Comparison of ENCODE assay signal across 27 cellular contexts in the genomic region with DNA sequence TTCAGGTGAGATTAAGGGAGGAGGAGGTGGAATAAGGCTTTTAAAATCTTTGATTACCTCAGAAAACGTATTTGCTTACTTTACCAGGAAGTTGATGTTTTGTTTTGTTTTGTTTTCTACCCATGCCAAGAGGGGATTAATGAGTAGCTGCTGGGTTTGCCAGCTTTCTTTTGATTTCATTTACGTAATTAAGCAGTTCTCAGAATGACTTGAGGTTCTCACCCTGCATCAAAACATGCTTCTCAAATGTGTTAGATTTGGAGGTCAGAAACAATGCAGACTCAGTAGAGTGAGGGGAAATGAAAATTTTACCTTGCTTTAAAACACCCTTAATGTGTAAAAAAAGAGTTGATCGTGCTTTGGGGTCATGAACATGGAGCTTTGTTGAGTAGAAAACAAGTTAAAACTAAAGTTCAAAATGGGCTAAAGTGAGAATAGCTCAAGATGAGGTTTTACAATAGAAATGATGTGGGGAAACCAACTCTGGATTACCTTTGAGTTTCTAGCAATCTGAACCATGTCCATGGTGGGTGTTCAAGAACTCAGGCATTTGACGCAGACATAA.
DNase-seq lines count a peak whose midpoint lies in the region; ATAC-seq and TF ChIP-seq lines count a peak whose summit lies in the region.
"Had no signal": no experiment of that assay in that cellular context is flagged by ENCODE, and none has a peak within 500 bp of the region (broad histone marks: within the 10 kb centered on the region; RNA-seq: fewer than 3 reads in every experiment).

No MANE protein-coding gene starts in this region.

- H3K36me3 Mint-ChIP-seq in activated T-cell treated with anti-CD3 and anti-CD28 coated beads, Interleukin-2, amount 50 U/mL, for 72 hours (ENCODE audit: insufficient read depth in 2 of 2): peaks cover 2 to 6% of the 10 kb centered on the region in 2 donors
- H3K36me3 Mint-ChIP-seq in activated T-helper 2 cell treated with anti-CD3 and anti-CD28 coated beads, Interferon-gamma antibody, Interleukin-2, Interleukin-4, amounts not matched to agents 10 μg/mL and 5 μg/mL and 100 μg/mL, durations not matched to agents 14 hours and 24 hours and 36 hours (ENCODE audit: low read depth): no peaks in the 10 kb centered on the region
- no peaks in the 10 kb centered on the region for H3K36me3 Mint-ChIP-seq in activated naive CD8-positive, alpha-beta T cell treated with anti-CD3 and anti-CD28 coated beads for 36 hours
- peaks cover 3 to 6% of the 10 kb centered on the region in 2 donors for H3K36me3 Mint-ChIP-seq in CD14-positive monocyte

- H3K27ac ChIP-seq in layer of hippocampus (ENCODE audit: low read depth, low read length): peak overlapping the region; percentile 20
- H3K27ac ChIP-seq: adrenal gland, stomach, vagina had no signal

- peak overlapping the region; percentile 92 for H3K27ac Mint-ChIP-seq in activated T-cell treated with anti-CD3 and anti-CD28 coated beads, Interleukin-2, amount 50 U/mL, for 72 hours
- no peak overlapping the region for H3K27ac Mint-ChIP-seq in activated T-helper 2 cell treated with anti-CD3 and anti-CD28 coated beads, Interferon-gamma antibody, Interleukin-2, Interleukin-4, amounts not matched to agents 10 μg/mL and 5 μg/mL and 100 μg/mL, durations not matched to agents 14 hours and 24 hours and 36 hours
- H3K27ac Mint-ChIP-seq in activated naive CD8-positive, alpha-beta T cell treated with anti-CD3 and anti-CD28 coated beads for 36 hours: no peak overlapping the region
- H3K27ac Mint-ChIP-seq in CD14-positive monocyte: no peak overlapping the region
- H3K27ac Mint-ChIP-seq: activated B cell treated with CpG ODN at 0.5 μM for 24 hours; activated naive CD4-positive, alpha-beta T cell treated with anti-CD3 and anti-CD28 coated beads for 36 hours; B cell; dendritic cell treated with granulocyte-macrophage colony-stimulating factor and Interleukin-4, amounts not matched to agents 40 ng/mL and 50 ng/mL, for 4 days; endodermal cell; H9 had no signal

- peak overlapping the region in 1 of 2 donors; percentile 62 for H3K4me3 Mint-ChIP-seq in activated T-cell treated with anti-CD3 and anti-CD28 coated beads, Interleukin-2, amount 50 U/mL, for 72 hours
- H3K4me3 Mint-ChIP-seq in activated T-helper 2 cell treated with anti-CD3 and anti-CD28 coated beads, Interferon-gamma antibody, Interleukin-2, Interleukin-4, amounts not matched to agents 10 μg/mL and 5 μg/mL and 100 μg/mL, durations not matched to agents 14 hours and 24 hours and 36 hours (ENCODE audit: low read depth): no peak overlapping the region
- no peak overlapping the region for H3K4me3 Mint-ChIP-seq in activated naive CD8-positive, alpha-beta T cell treated with anti-CD3 and anti-CD28 coated beads for 36 hours
- H3K4me3 Mint-ChIP-seq in CD14-positive monocyte: no peak overlapping the region
- H3K4me3 Mint-ChIP-seq: activated B cell treated with CpG ODN at 0.5 μM for 24 hours; activated naive CD4-positive, alpha-beta T cell treated with anti-CD3 and anti-CD28 coated beads for 36 hours; B cell; dendritic cell treated with granulocyte-macrophage colony-stimulating factor and Interleukin-4, amounts not matched to agents 40 ng/mL and 50 ng/mL, for 4 days; endodermal cell; H9 had no signal

- no peak for DNase-seq in activated T-cell treated with anti-CD3 and anti-CD28 coated beads, Interleukin-2, amount 50 U/mL, for 72 hours
- no peak for DNase-seq in activated T-cell treated with anti-CD3 and anti-CD28 coated beads, Interleukin-2, amount 50 U/mL, for 48 hours
- no peak for DNase-seq in activated T-helper 2 cell treated with anti-CD3 and anti-CD28 coated beads, Interferon-gamma antibody, Interleukin-2, Interleukin-4, amounts not matched to agents 10 μg/mL and 5 μg/mL and 100 μg/mL, durations not matched to agents 14 hours and 24 hours and 36 hours (ENCODE audit: low spot score)
- no peak for DNase-seq in activated naive CD8-positive, alpha-beta T cell treated with anti-CD3 and anti-CD28 coated beads for 36 hours
- no peak for DNase-seq in AG08396 (ENCODE audit: low spot score)
- no peak for DNase-seq in CD14-positive monocyte (ENCODE audit: low spot score)
- DNase-seq: activated B cell treated with CpG ODN at 0.5 μM for 24 hours; activated naive CD4-positive, alpha-beta T cell treated with anti-CD3 and anti-CD28 coated beads for 36 hours; adrenal gland; endodermal cell; glutamatergic neuron; H9; left ventricle myocardium superior; NCI-H1436 treated with DMSO at 0.1 percent for 48 hours; NCI-H2107; NCI-H748 treated with DMSO at 0.1 percent for 48 hours; SK-N-SH; stimulated activated CD4-positive, alpha-beta T cell treated with anti-CD3 and anti-CD28 coated beads, Interleukin-12 subunit alpha, Interleukin-12 subunit beta, amount 100 ng/mL, for 4 hours; stimulated activated CD4-positive, alpha-beta T cell treated with anti-CD3 and anti-CD28 coated beads, Interleukin-2, amount 100 ng/mL, for 48 hours; stomach had no signal

- ATAC-seq in activated T-cell treated with anti-CD3 and anti-CD28 coated beads, Interleukin-2, amount 50 U/mL, for 72 hours (replicated peaks in 1 of 2): peak; percentile 68 to 71
- ATAC-seq in GM21786 (IDR thresholded peaks at IDR 0.05; ENCODE audit: unreplicated experiment): peak; percentile 66
- ATAC-seq: left ventricle myocardium superior, Right ventricle myocardium inferior, sciatic nerve had no signal

- H3K9me3 Mint-ChIP-seq in activated T-cell treated with anti-CD3 and anti-CD28 coated beads, Interleukin-2, amount 50 U/mL, for 72 hours: no peaks in the 10 kb centered on the region
- no peaks in the 10 kb centered on the region for H3K9me3 Mint-ChIP-seq in activated T-helper 2 cell treated with anti-CD3 and anti-CD28 coated beads, Interferon-gamma antibody, Interleukin-2, Interleukin-4, amounts not matched to agents 10 μg/mL and 5 μg/mL and 100 μg/mL, durations not matched to agents 14 hours and 24 hours and 36 hours
- H3K9me3 Mint-ChIP-seq in activated naive CD8-positive, alpha-beta T cell treated with anti-CD3 and anti-CD28 coated beads for 36 hours: no peaks in the 10 kb centered on the region
- peaks cover 0 to 4% (median 0%) of the 10 kb centered on the region in 7 donors for H3K9me3 Mint-ChIP-seq in CD14-positive monocyte
- H3K9me3 Mint-ChIP-seq: activated B cell treated with CpG ODN at 0.5 μM for 24 hours; activated naive CD4-positive, alpha-beta T cell treated with anti-CD3 and anti-CD28 coated beads for 36 hours; dendritic cell treated with granulocyte-macrophage colony-stimulating factor and Interleukin-4, amounts not matched to agents 40 ng/mL and 50 ng/mL, for 4 days; endodermal cell; H9 had no signal

- intact Hi-C loops in activated T-helper 2 cell treated with anti-CD3 and anti-CD28 coated beads, Interferon-gamma antibody, Interleukin-2, Interleukin-4, amounts not matched to agents 10 μg/mL and 5 μg/mL and 100 μg/mL, durations not matched to agents 14 hours and 24 hours and 36 hours (cut with micrococcal nuclease): no loop called here
- intact Hi-C loops in CD14-positive monocyte (cut with micrococcal nuclease): loop anchor here in 1 of 2 donors (10.0 kb wide), 1 partner anchor 215 kb away; a partner anchor contains a TSS

- H3K27me3 Mint-ChIP-seq in activated T-cell treated with anti-CD3 and anti-CD28 coated beads, Interleukin-2, amount 50 U/mL, for 72 hours (ENCODE audit: low read depth): no peaks in the 10 kb centered on the region
- H3K27me3 Mint-ChIP-seq in activated T-helper 2 cell treated with anti-CD3 and anti-CD28 coated beads, Interferon-gamma antibody, Interleukin-2, Interleukin-4, amounts not matched to agents 10 μg/mL and 5 μg/mL and 100 μg/mL, durations not matched to agents 14 hours and 24 hours and 36 hours (ENCODE audit: low read depth): peaks cover 3% of the 10 kb centered on the region
- no peaks in the 10 kb centered on the region for H3K27me3 Mint-ChIP-seq in activated naive CD8-positive, alpha-beta T cell treated with anti-CD3 and anti-CD28 coated beads for 36 hours
- H3K27me3 Mint-ChIP-seq in CD14-positive monocyte (ENCODE audit: low read depth in 3 of 3): peaks cover 0 to 4% (median 0%) of the 10 kb centered on the region in 3 donors
- H3K27me3 Mint-ChIP-seq: activated B cell treated with CpG ODN at 0.5 μM for 24 hours, B cell had no signal

- peaks cover 43% of the 10 kb centered on the region for H3K4me1 Mint-ChIP-seq in activated T-cell treated with anti-CD3 and anti-CD28 coated beads, Interleukin-2, amount 50 U/mL, for 72 hours (ENCODE audit: low read depth)
- peaks cover 32% of the 10 kb centered on the region for H3K4me1 Mint-ChIP-seq in activated T-helper 2 cell treated with anti-CD3 and anti-CD28 coated beads, Interferon-gamma antibody, Interleukin-2, Interleukin-4, amounts not matched to agents 10 μg/mL and 5 μg/mL and 100 μg/mL, durations not matched to agents 14 hours and 24 hours and 36 hours (ENCODE audit: low read depth)
- peaks cover 6% of the 10 kb centered on the region for H3K4me1 Mint-ChIP-seq in activated naive CD8-positive, alpha-beta T cell treated with anti-CD3 and anti-CD28 coated beads for 36 hours
- peaks cover 35% of the 10 kb centered on the region for H3K4me1 Mint-ChIP-seq in CD14-positive monocyte
- H3K4me1 Mint-ChIP-seq: activated B cell treated with CpG ODN at 0.5 μM for 24 hours, B cell, H9 had no signal

- TF ChIP-seq CTCF in CD14-positive monocyte (IDR thresholded peaks at IDR 0.05): no peak

- H3K27me3 ChIP-seq in layer of hippocampus (ENCODE audit: control insufficient read depth, insufficient read depth, low read length): no peaks in the 10 kb centered on the region
- H3K27me3 ChIP-seq: adrenal gland, stomach, vagina had no signal
